In the genomic region with DNA sequence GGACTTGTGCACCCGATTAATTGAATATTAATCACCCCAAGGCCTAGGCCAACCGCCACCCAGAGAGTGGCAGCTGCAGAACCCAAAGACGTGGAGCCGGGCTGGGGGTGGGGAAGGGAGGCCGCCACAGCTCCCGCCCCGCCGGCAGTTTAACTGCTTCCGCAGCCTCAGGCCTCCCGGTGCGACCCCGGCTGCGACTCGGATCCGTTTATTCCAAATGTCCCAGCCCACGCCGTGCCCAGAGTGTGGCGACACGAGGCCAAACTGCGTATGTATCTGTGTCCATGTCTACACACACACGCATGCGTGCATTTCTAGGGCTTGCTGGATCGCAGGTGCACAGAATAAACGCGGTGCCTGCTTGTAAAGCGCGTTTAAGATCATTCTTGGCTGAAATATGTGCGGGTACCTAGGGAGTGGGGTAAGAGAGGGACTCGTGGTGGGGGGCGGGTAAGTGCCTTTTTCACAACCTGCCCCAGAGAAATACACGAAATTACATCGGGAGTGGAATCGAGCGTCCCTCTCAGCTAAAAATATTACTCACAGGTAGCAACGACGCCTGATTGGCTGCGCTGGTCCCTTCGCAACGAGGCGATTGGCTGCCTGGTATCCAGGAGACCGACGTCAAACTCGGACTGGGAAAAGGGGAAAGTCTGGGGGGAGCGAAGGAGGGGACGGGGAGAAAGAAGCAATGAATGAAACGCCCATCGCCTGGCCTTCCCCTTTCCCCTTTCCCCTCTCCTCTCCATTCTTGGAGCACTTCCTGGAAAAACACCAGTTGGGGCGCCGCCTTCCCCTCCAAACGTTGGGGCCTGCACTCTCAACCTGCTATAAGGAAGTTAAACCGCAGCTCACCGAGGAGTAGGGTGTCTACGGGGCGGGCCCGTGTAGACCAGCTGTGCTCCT, we compare ENCODE assay signal across 1 cellular context.
A peak's percentile ranks its signal among the peaks of the same experiment; 100 is the strongest.
TF ChIP-seq lines count a peak whose summit lies in the region.

No MANE protein-coding gene starts in this region.

TF ChIP-seq in HepG2, 621 proteins besides CTCF, POLR2A, EP300 and RAD21 (continued from another document and continues in another):
- TF ChIP-seq HHEX (CRISPR knock-in tag; IDR thresholded peaks at IDR 0.05) (no peak), RARA (CRISPR knock-in tag; IDR thresholded peaks at IDR 0.05) (peak; percentile 87), HMG20A (CRISPR knock-in tag; IDR thresholded peaks at IDR 0.05; ENCODE audit: borderline replicate concordance) (peak; percentile 18; the same call in 1 of the 2 replicates), IRX3 (CRISPR knock-in tag; IDR thresholded peaks at IDR 0.05; ENCODE audit: borderline replicate concordance, low read depth) (0 out of 2 replicates have a peak, but pooled peaks have one; percentile 20), THYN1 (CRISPR knock-in tag; IDR thresholded peaks at IDR 0.05; ENCODE audit: borderline replicate concordance, low read depth) (0 out of 2 replicates have a peak, but pooled peaks have one; percentile 70), ETV6 (CRISPR knock-in tag; conservative IDR thresholded peaks at IDR 0.05) (peak; percentile 81; the same call in 1 of the 2 replicates), MEF2D (CRISPR knock-in tag; IDR thresholded peaks at IDR 0.05) (peak; percentile 78), BRD4 (CRISPR knock-in tag; IDR thresholded peaks at IDR 0.05) (no peak), SAP130 (CRISPR knock-in tag; IDR thresholded peaks at IDR 0.05; ENCODE audit: low read depth) (peak; percentile 93), SCMH1 (CRISPR knock-in tag; IDR thresholded peaks at IDR 0.05; ENCODE audit: borderline replicate concordance) (no peak), ZNF704 (CRISPR knock-in tag; IDR thresholded peaks at IDR 0.05; ENCODE audit: borderline replicate concordance) (peak; percentile 49; the same call in 1 of the 2 replicates), GTF2F1 (IDR thresholded peaks at IDR 0.05; ENCODE audit: low read length) (no peak), ZFP36L1 (CRISPR knock-in tag; IDR thresholded peaks at IDR 0.05) (peak; percentile 90; the same call in 1 of the 2 replicates), DMAP1 (CRISPR knock-in tag; IDR thresholded peaks at IDR 0.05) (peak; percentile 70; the same call in 1 of the 2 replicates), FOSL2 (CRISPR knock-in tag; IDR thresholded peaks at IDR 0.05) (peak; percentile 55), ZUFSP (CRISPR knock-in tag; IDR thresholded peaks at IDR 0.05; ENCODE audit: borderline replicate concordance) (0 out of 2 replicates have a peak, but pooled peaks have one; percentile 44), TAF15 (IDR thresholded peaks at IDR 0.05; ENCODE audit: low read depth, low read length, poor library complexity, severe bottlenecking) (no peak), IRF2 (CRISPR knock-in tag; IDR thresholded peaks at IDR 0.05) (peak; percentile 51), FIP1L1 (IDR thresholded peaks at IDR 0.05; ENCODE audit: borderline replicate concordance, insufficient read depth, low read depth, low read length) (no peak; the same call in 1 of the 2 replicates), MIER2 (CRISPR knock-in tag; IDR thresholded peaks at IDR 0.05) (peak; percentile 61; the same call in 1 of the 2 replicates), ZNF138 (CRISPR knock-in tag; IDR thresholded peaks at IDR 0.05; ENCODE audit: low read depth) (no peak), ZNF775 (CRISPR knock-in tag; IDR thresholded peaks at IDR 0.05; ENCODE audit: borderline replicate concordance) (no peak), SATB2 (CRISPR knock-in tag; IDR thresholded peaks at IDR 0.05) (no peak; the same call in 1 of the 2 replicates), NKX3-1 (CRISPR knock-in tag; IDR thresholded peaks at IDR 0.05) (peak; percentile 87; the same call in 1 of the 2 replicates), ZNF792 (CRISPR knock-in tag; IDR thresholded peaks at IDR 0.05) (peak; percentile 69), CREM (IDR thresholded peaks at IDR 0.05) (peak; percentile 92), CREM (CRISPR knock-in tag; IDR thresholded peaks at IDR 0.05) (no peak), SMARCC2 (IDR thresholded peaks at IDR 0.05) (no peak), KLF13 (CRISPR knock-in tag; IDR thresholded peaks at IDR 0.05) (0 out of 2 replicates have a peak, but pooled peaks have one; percentile 70), ZNF784 (CRISPR knock-in tag; IDR thresholded peaks at IDR 0.05; ENCODE audit: borderline replicate concordance) (peak; percentile 11; the same call in 1 of the 2 replicates), ZNF589 (CRISPR knock-in tag; conservative IDR thresholded peaks at IDR 0.05) (no peak; the same call in 1 of the 2 replicates), ZNF253 (CRISPR knock-in tag; IDR thresholded peaks at IDR 0.05; ENCODE audit: borderline replicate concordance) (peak; percentile 66; the same call in 1 of the 2 replicates), SYNCRIP (IDR thresholded peaks at IDR 0.05; ENCODE audit: insufficient read depth, low read depth, low read length) (no peak), CREBL2 (CRISPR knock-in tag; IDR thresholded peaks at IDR 0.05; ENCODE audit: borderline replicate concordance) (peak; percentile 20; the same call in 1 of the 2 replicates), ZNF33A (CRISPR knock-in tag; IDR thresholded peaks at IDR 0.05; ENCODE audit: borderline replicate concordance) (peak; percentile 40; the same call in 1 of the 2 replicates), MIER3 (CRISPR knock-in tag; IDR thresholded peaks at IDR 0.05; ENCODE audit: borderline replicate concordance) (peak; percentile 4; the same call in 1 of the 2 replicates), ATF3 (CRISPR knock-in tag; IDR thresholded peaks at IDR 0.05) (0 out of 2 replicates have a peak, but pooled peaks have one; percentile 55), ZSCAN31 (CRISPR knock-in tag; IDR thresholded peaks at IDR 0.05; ENCODE audit: low read depth) (peak; percentile 23; the same call in 1 of the 2 replicates), THAP11 (CRISPR knock-in tag; IDR thresholded peaks at IDR 0.05) (peak; percentile 72), GATA4 (IDR thresholded peaks at IDR 0.05; ENCODE audit: borderline replicate concordance, low read depth) (peak; percentile 63; the same call in 1 of the 2 replicates), FOXO4 (CRISPR knock-in tag; conservative IDR thresholded peaks at IDR 0.05) (no peak), CEBPB (IDR thresholded peaks at IDR 0.05; ENCODE audit: borderline replicate concordance, low read depth, low read length) (no peak), BHLHE40 (IDR thresholded peaks at IDR 0.05; ENCODE audit: low read length) (peak; percentile 30; the same call in 1 of the 2 replicates), STAT6 (CRISPR knock-in tag; IDR thresholded peaks at IDR 0.05; ENCODE audit: borderline replicate concordance) (0 out of 2 replicates have a peak, but pooled peaks have one; percentile 55), PAX8 (CRISPR knock-in tag; IDR thresholded peaks at IDR 0.05; ENCODE audit: borderline replicate concordance) (peak; percentile 78; the same call in 1 of the 2 replicates), ZNF501 (CRISPR knock-in tag; IDR thresholded peaks at IDR 0.05) (peak; percentile 94), CCDC6 (CRISPR knock-in tag; IDR thresholded peaks at IDR 0.05) (peak; percentile 94), HNRNPUL1 (IDR thresholded peaks at IDR 0.05; ENCODE audit: low read depth, low read length) (no peak)
- TF ChIP-seq, protein P1, sequence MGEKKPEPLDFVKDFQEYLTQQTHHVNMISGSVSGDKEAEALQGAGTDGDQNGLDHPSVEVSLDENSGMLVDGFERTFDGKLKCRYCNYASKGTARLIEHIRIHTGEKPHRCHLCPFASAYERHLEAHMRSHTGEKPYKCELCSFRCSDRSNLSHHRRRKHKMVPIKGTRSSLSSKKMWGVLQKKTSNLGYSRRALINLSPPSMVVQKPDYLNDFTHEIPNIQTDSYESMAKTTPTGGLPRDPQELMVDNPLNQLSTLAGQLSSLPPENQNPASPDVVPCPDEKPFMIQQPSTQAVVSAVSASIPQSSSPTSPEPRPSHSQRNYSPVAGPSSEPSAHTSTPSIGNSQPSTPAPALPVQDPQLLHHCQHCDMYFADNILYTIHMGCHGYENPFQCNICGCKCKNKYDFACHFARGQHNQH (CRISPR knock-in tag; IDR thresholded peaks at IDR 0.05): 0 out of 2 replicates have a peak, but pooled peaks have one; percentile 37
- TF ChIP-seq, protein P2, sequence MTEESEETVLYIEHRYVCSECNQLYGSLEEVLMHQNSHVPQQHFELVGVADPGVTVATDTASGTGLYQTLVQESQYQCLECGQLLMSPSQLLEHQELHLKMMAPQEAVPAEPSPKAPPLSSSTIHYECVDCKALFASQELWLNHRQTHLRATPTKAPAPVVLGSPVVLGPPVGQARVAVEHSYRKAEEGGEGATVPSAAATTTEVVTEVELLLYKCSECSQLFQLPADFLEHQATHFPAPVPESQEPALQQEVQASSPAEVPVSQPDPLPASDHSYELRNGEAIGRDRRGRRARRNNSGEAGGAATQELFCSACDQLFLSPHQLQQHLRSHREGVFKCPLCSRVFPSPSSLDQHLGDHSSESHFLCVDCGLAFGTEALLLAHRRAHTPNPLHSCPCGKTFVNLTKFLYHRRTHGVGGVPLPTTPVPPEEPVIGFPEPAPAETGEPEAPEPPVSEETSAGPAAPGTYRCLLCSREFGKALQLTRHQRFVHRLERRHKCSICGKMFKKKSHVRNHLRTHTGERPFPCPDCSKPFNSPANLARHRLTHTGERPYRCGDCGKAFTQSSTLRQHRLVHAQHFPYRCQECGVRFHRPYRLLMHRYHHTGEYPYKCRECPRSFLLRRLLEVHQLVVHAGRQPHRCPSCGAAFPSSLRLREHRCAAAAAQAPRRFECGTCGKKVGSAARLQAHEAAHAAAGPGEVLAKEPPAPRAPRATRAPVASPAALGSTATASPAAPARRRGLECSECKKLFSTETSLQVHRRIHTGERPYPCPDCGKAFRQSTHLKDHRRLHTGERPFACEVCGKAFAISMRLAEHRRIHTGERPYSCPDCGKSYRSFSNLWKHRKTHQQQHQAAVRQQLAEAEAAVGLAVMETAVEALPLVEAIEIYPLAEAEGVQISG (CRISPR knock-in tag; IDR thresholded peaks at IDR 0.05): peak; percentile 55
